ENCODE assay signal across 25 cellular contexts in the genomic region with DNA sequence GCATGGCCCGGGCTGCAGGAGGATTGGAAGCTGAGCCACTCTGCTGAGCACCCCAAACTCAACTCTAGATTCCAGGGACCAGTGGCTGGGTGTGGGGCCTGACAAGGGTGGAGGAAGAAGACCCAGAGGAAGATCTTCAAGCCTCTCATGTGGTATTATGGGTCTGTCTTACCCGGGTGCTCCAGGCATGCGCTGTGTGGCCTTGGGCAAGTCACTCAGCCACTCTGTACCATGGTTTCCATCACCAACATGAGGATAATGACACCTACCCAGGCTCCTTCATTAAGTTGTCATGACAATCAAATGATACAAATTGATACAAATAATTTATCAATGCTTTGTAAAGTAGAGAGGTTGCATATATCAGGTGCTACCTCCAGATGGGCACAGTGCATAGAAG.
"Had no signal": no experiment of that assay in that cellular context is flagged by ENCODE, and none has a peak within 500 bp of the region (broad histone marks: within the 10 kb centered on the region; RNA-seq: fewer than 3 reads in every experiment).

No MANE protein-coding gene starts in this region.

- H3K4me3 Mint-ChIP-seq: naive thymus-derived CD8-positive, alpha-beta T cell; nephron; neural progenitor cell; stimulated activated effector memory CD8-positive, alpha-beta T cell treated with anti-CD3 and anti-CD28 coated beads, Interleukin-12 subunit alpha, Interleukin-12 subunit beta, amount 100 ng/mL, for 72 hours; stimulated activated naive CD8-positive, alpha-beta T cell treated with anti-CD3 and anti-CD28 coated beads, Interleukin-15, Interleukin-2, amounts not matched to agents 100 ng/mL and 50 ng/mL, for 24 hours had no signal

- H3K9me3 Mint-ChIP-seq: naive thymus-derived CD8-positive, alpha-beta T cell; nephron; neural progenitor cell; stimulated activated effector memory CD8-positive, alpha-beta T cell treated with anti-CD3 and anti-CD28 coated beads, Interleukin-12 subunit alpha, Interleukin-12 subunit beta, amount 100 ng/mL, for 72 hours; stimulated activated naive CD8-positive, alpha-beta T cell treated with anti-CD3 and anti-CD28 coated beads, Interleukin-15, Interleukin-2, amounts not matched to agents 100 ng/mL and 50 ng/mL, for 24 hours had no signal

- H3K36me3 ChIP-seq: left lung, lower lobe of right lung, neural progenitor cell, neutrophil, right atrium auricular region, suprapubic skin, thoracic aorta, tibial artery, uterus had no signal

- H3K27me3 ChIP-seq: right atrium auricular region, suprapubic skin, tibial artery, uterus had no signal

- FAIRE-seq: keratinocyte had no signal

- ATAC-seq: left colon; left lung; stimulated activated effector memory CD8-positive, alpha-beta T cell treated with anti-CD3 and anti-CD28 coated beads, Interleukin-12 subunit alpha, Interleukin-12 subunit beta, amount 100 ng/mL, for 72 hours had no signal

- H3K27ac Mint-ChIP-seq: neural progenitor cell; stimulated activated effector memory CD8-positive, alpha-beta T cell treated with anti-CD3 and anti-CD28 coated beads, Interleukin-12 subunit alpha, Interleukin-12 subunit beta, amount 100 ng/mL, for 72 hours; stimulated activated naive CD8-positive, alpha-beta T cell treated with anti-CD3 and anti-CD28 coated beads, Interleukin-15, Interleukin-2, amounts not matched to agents 100 ng/mL and 50 ng/mL, for 24 hours had no signal

- H3K4me3 ChIP-seq: left lung, lower lobe of right lung, neural progenitor cell, right atrium auricular region, skin epidermis, suprapubic skin, thoracic aorta, uterus had no signal

- H3K27ac ChIP-seq: left lung, lower lobe of right lung, neural progenitor cell, neutrophil, parathyroid adenoma, right atrium auricular region, thoracic aorta, uterus had no signal

- H3K4me2 ChIP-seq: neural progenitor cell had no signal

- H2AFZ ChIP-seq: neural progenitor cell, parathyroid adenoma had no signal

- H3K4me1 ChIP-seq: left lung, lower lobe of right lung, parathyroid adenoma, right atrium auricular region had no signal

- DNase-seq: hippocampal formation; left colon; left lung; mammary epithelial cell; mesenchymal stem cell; naive thymus-derived CD8-positive, alpha-beta T cell; occipital lobe; stimulated activated CD4-positive, alpha-beta T cell treated with anti-CD3 and anti-CD28 coated beads, Interleukin-12 subunit alpha, Interleukin-12 subunit beta, amount 100 ng/mL, for 4 hours; stimulated activated CD4-positive, alpha-beta T cell treated with anti-CD3 and anti-CD28 coated beads, Interleukin-4, amount 100 ng/mL, for 24 hours; stimulated activated naive CD4-positive, alpha-beta T cell; trophoblast cell; uterus had no signal

- H3K36me3 Mint-ChIP-seq: naive thymus-derived CD8-positive, alpha-beta T cell; neural progenitor cell; stimulated activated effector memory CD8-positive, alpha-beta T cell treated with anti-CD3 and anti-CD28 coated beads, Interleukin-12 subunit alpha, Interleukin-12 subunit beta, amount 100 ng/mL, for 72 hours had no signal

- H3K79me2 ChIP-seq: parathyroid adenoma had no signal

- H3K4me1 Mint-ChIP-seq: stimulated activated effector memory CD8-positive, alpha-beta T cell treated with anti-CD3 and anti-CD28 coated beads, Interleukin-12 subunit alpha, Interleukin-12 subunit beta, amount 100 ng/mL, for 72 hours had no signal

- H3K9me3 ChIP-seq: left lung, lower lobe of right lung, neutrophil, right atrium auricular region, suprapubic skin, thoracic aorta, tibial artery, uterus had no signal

- H3K9ac ChIP-seq: neural progenitor cell, parathyroid adenoma had no signal
